26 cellular contexts compared by ENCODE assay signal in genomic region chr4:155544547-155544946, GRCh38.
"Had no signal": no experiment of that assay in that cellular context is flagged by ENCODE, and none has a peak within 500 bp of the region (broad histone marks: within the 10 kb centered on the region; RNA-seq: fewer than 3 reads in every experiment).

No MANE protein-coding gene starts in this region.

- H3K9me3 ChIP-seq: esophagus squamous epithelium, pancreas, prostate gland, tibial artery had no signal

- H3K27me3 ChIP-seq: brain microvascular endothelial cell, esophagus squamous epithelium, pancreas, stomach, tibial artery had no signal

- DNase-seq: activated CD4-positive, alpha-beta memory T cell treated with anti-CD3 and anti-CD28 coated beads, Interleukin-2, amount 10 ng/mL, durations not matched to agents 7 days and 5 days; activated CD4-positive, alpha-beta T cell treated with anti-CD3 and anti-CD28 coated beads for 1 hour; activated CD4-positive, alpha-beta T cell treated with anti-CD3 and anti-CD28 coated beads, Interleukin-2, amount 10 ng/mL, durations not matched to agents 7 days and 5 days; activated CD8-positive, alpha-beta memory T cell treated with anti-CD3 and anti-CD28 coated beads, Interleukin-2, amount 50 U/mL, for 48 hours; activated gamma-delta T cell; activated naive CD4-positive, alpha-beta T cell treated with anti-CD3 and anti-CD28 coated beads, Interleukin-2, amount 10 ng/mL, durations not matched to agents 7 days and 5 days; activated naive CD8-positive, alpha-beta T cell treated with anti-CD3 and anti-CD28 coated beads, Interleukin-2, amount 10 ng/mL, durations not matched to agents 7 days and 5 days; activated T-cell treated with anti-CD3 and anti-CD28 coated beads, Interleukin-2, amount 50 U/mL, for 24 hours; amniotic stem cell; brain microvascular endothelial cell; caudate nucleus; dermis blood vessel endothelial cell; effector CD4-positive, alpha-beta T cell; esophagus squamous epithelium; mammary epithelial cell; naive thymus-derived CD4-positive, alpha-beta T cell; pancreas; retina; stimulated activated CD4-positive, alpha-beta T cell treated with anti-CD3 and anti-CD28 coated beads, Interleukin-15, amount 100 ng/mL, for 24 hours; stimulated activated CD4-positive, alpha-beta T cell treated with anti-CD3 and anti-CD28 coated beads, Interleukin-2, amount 100 ng/mL, for 24 hours; stimulated activated naive B cell treated with anti-CD40 and anti-IgM and Interleukin-4, amounts not matched to agents 10 μg/mL and 1 μg/mL and 100 μg/mL, for 72 hours; stomach; T-helper 17 cell; T1000; tibial artery had no signal

- H3K4me1 ChIP-seq: pancreas, prostate gland had no signal

- H3K4me3 ChIP-seq: esophagus squamous epithelium, pancreas, prostate gland, stomach, tibial artery had no signal

- ATAC-seq: naive thymus-derived CD4-positive, alpha-beta T cell; pancreas; stimulated activated naive B cell treated with anti-CD40 and anti-IgM and Interleukin-4, amounts not matched to agents 10 μg/mL and 1 μg/mL and 100 μg/mL, for 72 hours; T-helper 17 cell had no signal

- H3K27ac ChIP-seq: brain microvascular endothelial cell, esophagus squamous epithelium, pancreas, prostate gland, stomach, tibial artery had no signal

- H3K36me3 ChIP-seq: brain microvascular endothelial cell, esophagus squamous epithelium, pancreas, prostate gland, stomach, tibial artery had no signal
